15 cellular contexts compared by ENCODE assay signal in the genomic region with DNA sequence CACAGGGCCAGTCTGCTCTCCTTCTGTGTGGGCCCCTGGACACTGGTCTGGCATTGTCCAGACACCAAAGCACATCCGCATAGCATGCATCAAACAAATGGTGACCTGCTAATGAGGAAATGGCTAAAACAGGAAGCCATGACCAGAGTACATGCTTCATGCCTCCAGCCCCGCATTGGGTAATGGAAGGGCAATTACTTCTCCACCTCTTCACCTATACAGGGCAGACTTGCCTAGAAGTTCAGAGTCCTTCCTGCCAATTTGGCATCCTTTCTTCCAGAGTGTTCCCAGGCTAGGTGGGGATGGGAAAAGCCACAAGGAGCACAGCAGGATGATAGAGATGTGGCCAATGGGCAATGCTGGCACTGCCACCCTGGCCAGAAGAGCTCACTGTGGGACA. TPM values are rescaled to one million over a fixed set of nuclear protein-coding genes. Genes with fewer than 3 reads are reported as not detected.
"Had no signal": no experiment of that assay in that cellular context is flagged by ENCODE, and none has a peak within 500 bp of the region (broad histone marks: within the 10 kb centered on the region; RNA-seq: fewer than 3 reads in every experiment).

No MANE protein-coding gene starts in this region.

RNA-seq across cellular contexts. Expression of a gene that starts 32.1 kb away (rescaled TPM):
- total RNA-seq: activated naive CD4-positive, alpha-beta T cell treated with anti-CD3 and anti-CD28 coated beads for 36 hours; activated naive CD4-positive, alpha-beta T cell treated with anti-CD3 and anti-CD28 coated beads, Interleukin-2, amount 50 U/mL, for 72 hours; activated naive CD8-positive, alpha-beta T cell treated with anti-CD3 and anti-CD28 coated beads for 36 hours; activated naive CD8-positive, alpha-beta T cell treated with anti-CD3 and anti-CD28 coated beads, Interleukin-2, amount 10 ng/mL, durations not matched to agents 7 days and 5 days; activated T-cell treated with anti-CD3 and anti-CD28 coated beads, Interleukin-2, amount 50 U/mL, for 4 hours; activated T-cell treated with anti-CD3 and anti-CD28 coated beads, Interleukin-2, amount 50 U/mL, for 72 hours; activated T-helper 1 cell treated with anti-CD3 and anti-CD28 coated beads, Interleukin-12 subunit alpha, Interleukin-12 subunit beta, Interleukin-2, Interleukin-4 antibody, amounts not matched to agents 30 ng/mL and 10 ng/mL and 1 ng/mL, durations not matched to agents 14 hours and 24 hours and 36 hours; activated T-helper 17 cell treated with anti-CD3 and anti-CD28 coated beads, Interleukin-2, amount 50 U/mL, for 72 hours; activated T-helper 2 cell treated with anti-CD3 and anti-CD28 coated beads, Interferon-gamma antibody, Interleukin-2, Interleukin-4, amounts not matched to agents 10 μg/mL and 5 μg/mL and 100 μg/mL, durations not matched to agents 14 hours and 24 hours and 36 hours; aorta; ascending aorta; body of pancreas; breast epithelium; bronchial epithelial cell; cardiac septum had no signal
- polyA plus RNA-seq: aorta had no signal

RNA-seq across cellular contexts. Expression of a gene that starts 58.6 kb away (rescaled TPM):
- total RNA-seq: activated naive CD4-positive, alpha-beta T cell treated with anti-CD3 and anti-CD28 coated beads for 36 hours; activated naive CD4-positive, alpha-beta T cell treated with anti-CD3 and anti-CD28 coated beads, Interleukin-2, amount 50 U/mL, for 72 hours; activated naive CD8-positive, alpha-beta T cell treated with anti-CD3 and anti-CD28 coated beads for 36 hours; activated naive CD8-positive, alpha-beta T cell treated with anti-CD3 and anti-CD28 coated beads, Interleukin-2, amount 10 ng/mL, durations not matched to agents 7 days and 5 days; activated T-cell treated with anti-CD3 and anti-CD28 coated beads, Interleukin-2, amount 50 U/mL, for 4 hours; activated T-cell treated with anti-CD3 and anti-CD28 coated beads, Interleukin-2, amount 50 U/mL, for 72 hours; activated T-helper 1 cell treated with anti-CD3 and anti-CD28 coated beads, Interleukin-12 subunit alpha, Interleukin-12 subunit beta, Interleukin-2, Interleukin-4 antibody, amounts not matched to agents 30 ng/mL and 10 ng/mL and 1 ng/mL, durations not matched to agents 14 hours and 24 hours and 36 hours; activated T-helper 17 cell treated with anti-CD3 and anti-CD28 coated beads, Interleukin-2, amount 50 U/mL, for 72 hours; activated T-helper 2 cell treated with anti-CD3 and anti-CD28 coated beads, Interferon-gamma antibody, Interleukin-2, Interleukin-4, amounts not matched to agents 10 μg/mL and 5 μg/mL and 100 μg/mL, durations not matched to agents 14 hours and 24 hours and 36 hours; cardiac septum had no signal
